In the genomic region with DNA sequence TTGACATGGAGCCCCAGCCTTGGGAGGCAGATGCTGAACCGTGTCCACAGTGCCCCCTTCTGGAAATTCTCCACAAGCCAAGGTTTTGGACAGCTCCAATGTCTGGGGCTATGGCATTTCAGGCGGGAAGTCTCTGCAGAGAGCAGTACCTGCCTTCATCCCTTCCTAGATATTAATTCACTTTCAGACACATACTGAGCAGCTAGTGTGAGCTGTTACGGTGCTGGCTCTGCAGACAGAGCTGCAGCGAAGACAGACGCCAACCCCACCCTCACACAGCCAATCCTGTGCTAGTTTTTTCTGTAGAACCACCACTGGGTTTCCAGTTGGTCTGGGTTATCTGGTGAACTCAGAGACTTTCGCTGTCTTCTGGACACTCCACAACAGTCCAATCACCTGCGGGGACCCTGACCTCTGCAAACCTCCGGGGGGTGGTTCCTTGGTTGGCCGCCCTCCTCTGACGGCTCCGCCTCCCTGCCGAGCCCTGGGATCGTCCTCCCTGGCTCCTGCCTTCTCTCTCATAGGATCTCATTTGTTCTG, we compare ENCODE assay signal across 8 cellular contexts. TPM values are rescaled to one million over a fixed set of nuclear protein-coding genes. Genes with fewer than 3 reads are reported as not detected.
A peak's percentile ranks its signal among the peaks of the same experiment; 100 is the strongest.
DNase-seq lines count a peak whose midpoint lies in the region; ATAC-seq and TF ChIP-seq lines count a peak whose summit lies in the region.

No MANE protein-coding gene starts in this region.

- ATAC-seq in left colon = peak; percentile 86
- ATAC-seq in GM19324 (IDR thresholded peaks at IDR 0.05; ENCODE audit: low FRiP score, unreplicated experiment) = no peak

- DNase-seq in activated gamma-delta T cell treated with Interleukin-2 at 50 U/mL for 16 hours = peak; percentile 69
- no peak for DNase-seq in activated gamma-delta T cell (lab: John Stamatoyannopoulos, UW)
- peak; percentile 26 for DNase-seq in NCI-H226
- DNase-seq in activated CD4-positive, CD25-positive, alpha-beta regulatory T cell treated with anti-CD3 and anti-CD28 coated beads, Interleukin-2, amount 50 U/mL, for 72 hours = peak; percentile 50
- no peak for DNase-seq in chondrocyte (ENCODE audit: low spot score)
- DNase-seq in left colon = peak; percentile 71 to 79
- peak; percentile 30 to 40 (median 37) for DNase-seq in stimulated activated CD4-positive, alpha-beta T cell treated with anti-CD3 and anti-CD28 coated beads, TNF-alpha, amount 100 ng/mL, for 1 hour (ENCODE audit: low read depth in 3 of 3, low spot score in 1 of 3)

- H3K9me3 Mint-ChIP-seq in chondrocyte (ENCODE audit: low read depth) = no peaks in the 10 kb centered on the region

- H3K36me3 Mint-ChIP-seq in chondrocyte (ENCODE audit: low read depth) = peaks cover 4% of the 10 kb centered on the region

- H3K27me3 Mint-ChIP-seq in chondrocyte (ENCODE audit: low read depth) = no peaks in the 10 kb centered on the region

- TF ChIP-seq CTCF in chondrocyte (IDR thresholded peaks at IDR 0.05) = peak; percentile 79

- intact Hi-C loops in left colon (cut with DNase I, micrococcal nuclease) = no loop called here

- no peaks in the 10 kb centered on the region for H3K4me1 Mint-ChIP-seq in chondrocyte (ENCODE audit: low read depth)

- no peak overlapping the region for H3K4me3 Mint-ChIP-seq in chondrocyte (ENCODE audit: unreplicated experiment)

- H3K27ac Mint-ChIP-seq in chondrocyte (ENCODE audit: unreplicated experiment) = no peak overlapping the region

RNA-seq across cellular contexts. Expression of a gene that starts 9.1 kb away (rescaled TPM):
- total RNA-seq in chondrocyte (111 to 124 TPM (median 120 TPM) in 3 replicates), left colon (10 to 100 TPM; 58.7 to 59.3 TPM)

RNA-seq across cellular contexts. Expression of a gene that starts 9.6 kb away (rescaled TPM):
- total RNA-seq in chondrocyte (37.4 to 51.2 TPM (median 38.9 TPM) in 3 replicates), left colon (10 to 100 TPM; 26.6 to 27.1 TPM)

RNA-seq across cellular contexts. Expression of a gene that starts 11.7 kb away (rescaled TPM):
- 0.99 to 1.6 TPM in 2 of 3 replicates, not detected in the other for total RNA-seq in chondrocyte
- not detected for total RNA-seq in left colon

RNA-seq across cellular contexts. Expression of a gene that starts 17.0 kb away (rescaled TPM):
- 1.5 to 46.5 TPM (median 46.5 TPM) in 3 replicates for total RNA-seq in chondrocyte
- total RNA-seq in left colon = 1 to 10 TPM; 5.4 to 8.9 TPM

RNA-seq across cellular contexts. Expression of a gene that starts 23.6 kb away (rescaled TPM):
- 103 to 110 TPM (median 104 TPM) in 3 replicates for total RNA-seq in chondrocyte
- total RNA-seq in left colon = 10 to 100 TPM; 69.2 to 80.1 TPM

Comparison
In these comparisons a context has a peak if more than half of its experiments do, and no peak if none do; other contexts are left out.
1. DNase-seq: peak in activated gamma-delta T cell treated with Interleukin-2 at 50 U/mL for 16 hours (single experiment), NCI-H226 (single experiment), activated CD4-positive, CD25-positive, alpha-beta regulatory T cell treated with anti-CD3 and anti-CD28 coated beads, Interleukin-2, amount 50 U/mL, for 72 hours (single experiment), left colon (2 of 2) and stimulated activated CD4-positive, alpha-beta T cell treated with anti-CD3 and anti-CD28 coated beads, TNF-alpha, amount 100 ng/mL, for 1 hour (3 of 3); none in activated gamma-delta T cell (single experiment) and chondrocyte (single experiment).